12 cellular contexts compared by ENCODE assay signal in the genomic region with DNA sequence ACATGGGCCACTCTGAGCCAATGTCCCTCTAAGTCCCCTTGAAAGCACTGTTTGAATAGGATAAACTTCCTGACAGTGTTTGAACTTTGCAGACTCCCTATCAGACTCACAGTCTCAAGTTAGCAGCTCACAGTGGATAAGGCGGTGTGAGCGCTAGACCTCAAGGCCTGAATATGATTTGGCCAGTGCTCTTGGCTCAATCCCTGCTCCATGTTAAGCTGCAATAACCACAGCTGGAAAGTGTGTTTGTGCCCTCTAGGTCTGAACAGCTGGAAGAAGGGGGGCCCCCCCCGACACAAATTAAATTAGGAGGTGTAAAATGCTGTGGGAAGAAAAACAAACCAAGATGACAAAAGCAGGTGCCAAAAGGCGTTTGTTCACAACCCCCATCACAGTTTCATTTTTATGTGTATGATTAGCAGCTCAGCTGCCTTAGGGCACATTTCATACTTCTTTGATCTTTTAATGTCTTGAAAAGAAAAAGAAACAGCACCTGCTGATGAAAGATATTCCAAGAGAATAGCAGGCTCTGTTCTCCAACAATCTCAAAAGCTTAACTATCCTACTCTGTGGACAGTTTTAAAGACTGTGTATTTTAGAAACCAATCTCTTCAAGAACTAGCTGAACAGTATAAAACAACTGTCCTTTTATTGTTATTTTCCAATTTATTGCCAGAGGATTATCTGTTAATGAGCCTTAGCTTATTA.
DNase-seq lines count a peak whose midpoint lies in the region; ATAC-seq, FAIRE-seq and TF ChIP-seq lines count a peak whose summit lies in the region.
"Had no signal": no experiment of that assay in that cellular context is flagged by ENCODE, and none has a peak within 500 bp of the region (broad histone marks: within the 10 kb centered on the region; RNA-seq: fewer than 3 reads in every experiment).

No MANE protein-coding gene starts in this region.

- H3K9me3 ChIP-seq in HepG2 (ENCODE audit: low read length) (no peaks in the 10 kb centered on the region), right lobe of liver (no peaks in the 10 kb centered on the region), thymus (ENCODE audit: control insufficient read depth) (no peaks in the 10 kb centered on the region), Peyer's patch (no peaks in the 10 kb centered on the region)
- H3K9me3 ChIP-seq: BLaER1 had no signal

- TF ChIP-seq RAD21 in HepG2 (CRISPR knock-in tag; IDR thresholded peaks at IDR 0.05) = no peak

- no peak for TF ChIP-seq EP300 in HepG2 (IDR thresholded peaks at IDR 0.05; ENCODE audit: low read depth in 2 of 2, low read length in 2 of 2)
- no peak for TF ChIP-seq EP300 in HepG2 (CRISPR knock-in tag; IDR thresholded peaks at IDR 0.05; ENCODE audit: borderline replicate concordance)

- H3K27me3 ChIP-seq in HepG2 (ENCODE audit: control insufficient read depth in 1 of 2, insufficient read depth in 2 of 2, low read length in 2 of 2) = no peaks in the 10 kb centered on the region
- no peaks in the 10 kb centered on the region for H3K27me3 ChIP-seq in right lobe of liver
- H3K27me3 ChIP-seq in thymus (ENCODE audit: control insufficient read depth, insufficient read depth) = no peaks in the 10 kb centered on the region
- no peaks in the 10 kb centered on the region for H3K27me3 ChIP-seq in Peyer's patch
- H3K27me3 ChIP-seq: BLaER1 had no signal

- no peak overlapping the region for H3K9ac ChIP-seq in HepG2 (ENCODE audit: insufficient read depth, low read depth, low read length)
- H3K9ac ChIP-seq: BLaER1 had no signal

- POLR2A ChIA-PET in HepG2 (lab: Yijun Ruan, JAX) = no interaction called here

- no peak for TF ChIP-seq POLR2A in HepG2 (IDR thresholded peaks at IDR 0.05; ENCODE audit: insufficient read depth in 1 of 2, low read depth in 2 of 2, low read length in 2 of 2)
- no peak for TF ChIP-seq POLR2A in right lobe of liver (IDR thresholded peaks at IDR 0.05)
- no peak for TF ChIP-seq POLR2A in Peyer's patch (IDR thresholded peaks at IDR 0.05)

- no peak for FAIRE-seq in HepG2 (lab: Jason Lieb, UNC)

- no peaks in the 10 kb centered on the region for H3K79me2 ChIP-seq in HepG2 (ENCODE audit: insufficient read depth, low read length)

- ATAC-seq in HepG2 (peak; percentile 43), right lobe of liver (no peak), left ventricle myocardium superior (peak; percentile 83), HG02571 (IDR thresholded peaks at IDR 0.05; ENCODE audit: unreplicated experiment) (no peak)

- in situ Hi-C loops in HepG2 (cut with HindIII; ENCODE audit: extremely low pct_ligation_motif_present, low pct_unique_long_range_greater_than_20kb) = loop anchor here (10.0 kb wide), 1 partner anchor 552 kb away; no protein-coding TSS in a partner anchor

- no peak overlapping the region for H3K4me3 ChIP-seq in HepG2 (replicated peaks in 1 of 3; ENCODE audit: insufficient read depth in 1 of 3, low read depth in 2 of 3, low read length in 3 of 3)
- no peak overlapping the region for H3K4me3 ChIP-seq in right lobe of liver
- H3K4me3 ChIP-seq in thymus (ENCODE audit: low read length) = no peak overlapping the region
- H3K4me3 ChIP-seq in Peyer's patch = no peak overlapping the region
- H3K4me3 ChIP-seq: BLaER1 had no signal

- H3K4me2 ChIP-seq in HepG2 (ENCODE audit: low read depth, low read length) = no peak overlapping the region
- H3K4me2 ChIP-seq: BLaER1 had no signal

- DNase-seq in HepG2 (ENCODE audit: low spot score) = peak; percentile 5
- DNase-seq in right lobe of liver = no peak
- peak; percentile 8 for DNase-seq in RPMI8226
- DNase-seq in left ventricle myocardium superior = no peak
- no peak for DNase-seq in Peyer's patch
- no peak for DNase-seq in NCI-H1048 (lab: John Stamatoyannopoulos, UW)
- DNase-seq: activated T-cell treated with anti-CD3 and anti-CD28 coated beads, Interleukin-2, amount 50 U/mL, for 48 hours; erythroblast; islet precursor cell had no signal

- H3K36me3 ChIP-seq in HepG2 (replicated peaks in 1 of 2; ENCODE audit: control insufficient read depth in 1 of 2, insufficient read depth in 2 of 2, low read length in 2 of 2) = no peaks in the 10 kb centered on the region
- no peaks in the 10 kb centered on the region for H3K36me3 ChIP-seq in right lobe of liver
- H3K36me3 ChIP-seq in thymus (ENCODE audit: control insufficient read depth, insufficient read depth) = no peaks in the 10 kb centered on the region
- H3K36me3 ChIP-seq in Peyer's patch = no peaks in the 10 kb centered on the region
- H3K36me3 ChIP-seq: BLaER1 had no signal

- CTCF ChIA-PET in HepG2 (lab: Yijun Ruan, JAX; ENCODE audit: low intra/inter-chr PET ratio, low total read pairs) = no interaction called here

- no peaks in the 10 kb centered on the region; the same call in 1 of the 2 replicates for H4K20me1 ChIP-seq in HepG2 (ENCODE audit: insufficient read depth, low read length)
- H4K20me1 ChIP-seq: BLaER1 had no signal

- H3K4me1 ChIP-seq in HepG2 (ENCODE audit: insufficient read depth, low read length) (peaks cover 20% of the 10 kb centered on the region), right lobe of liver (no peaks in the 10 kb centered on the region), thymus (ENCODE audit: control insufficient read depth, insufficient read depth, low read length) (peaks cover 15% of the 10 kb centered on the region), Peyer's patch (no peaks in the 10 kb centered on the region)
- H3K4me1 ChIP-seq: BLaER1 had no signal

- H3K27ac ChIP-seq in HepG2 (ENCODE audit: extremely low read length, insufficient read depth, low read length) = no peak overlapping the region
- H3K27ac ChIP-seq in right lobe of liver = no peak overlapping the region
- H3K27ac ChIP-seq in thymus (ENCODE audit: low read depth) = peak overlapping the region; percentile 25
- no peak overlapping the region for H3K27ac ChIP-seq in Peyer's patch
- H3K27ac ChIP-seq: BLaER1 had no signal

- H2AFZ ChIP-seq in HepG2 (ENCODE audit: low read length) = no peak overlapping the region

- intact Hi-C loops in HepG2 (cut with micrococcal nuclease; ENCODE audit: unreplicated experiment) (loop anchor here (10.0 kb wide), 1 partner anchor 92 kb away; no protein-coding TSS in a partner anchor), right lobe of liver (cut with DNase I) (no loop called here), left ventricle myocardium superior (cut with micrococcal nuclease) (no loop called here)

- WGBS in HepG2 (ENCODE audit: low lambda C conversion rate) = 23% methylated on average over 4 of the region's 4 CpGs
- WGBS in right lobe of liver (ENCODE audit: insufficient coverage, low coverage, low lambda C conversion rate, missing lambda C conversion rate) = 60% methylated on average over 4 of the region's 4 CpGs
- 48% methylated on average over 4 of the region's 4 CpGs for WGBS in thymus

- BruUV-seq in HepG2 (replicated peaks; lab: Mats Ljungman, UMichigan) = no TSS peak

- TF ChIP-seq CTCF in HepG2 (CRISPR knock-in tag; IDR thresholded peaks at IDR 0.05) = no peak
- no peak for TF ChIP-seq CTCF in right lobe of liver (IDR thresholded peaks at IDR 0.05)
- TF ChIP-seq CTCF in Peyer's patch (IDR thresholded peaks at IDR 0.05) = no peak

TF ChIP-seq in HepG2, 621 proteins besides CTCF, POLR2A, EP300 and RAD21 (continues in another document):
- no peak for TF ChIP-seq KAT2B (IDR thresholded peaks at IDR 0.05; ENCODE audit: borderline replicate concordance, low read depth, low read length)
- no peak for TF ChIP-seq REXO4 (CRISPR knock-in tag; IDR thresholded peaks at IDR 0.05; ENCODE audit: borderline replicate concordance)
- 0 out of 2 replicates have a peak, but pooled peaks have one; percentile 12 for TF ChIP-seq MED1 (CRISPR knock-in tag; IDR thresholded peaks at IDR 0.05)
- TF ChIP-seq, protein P1, sequence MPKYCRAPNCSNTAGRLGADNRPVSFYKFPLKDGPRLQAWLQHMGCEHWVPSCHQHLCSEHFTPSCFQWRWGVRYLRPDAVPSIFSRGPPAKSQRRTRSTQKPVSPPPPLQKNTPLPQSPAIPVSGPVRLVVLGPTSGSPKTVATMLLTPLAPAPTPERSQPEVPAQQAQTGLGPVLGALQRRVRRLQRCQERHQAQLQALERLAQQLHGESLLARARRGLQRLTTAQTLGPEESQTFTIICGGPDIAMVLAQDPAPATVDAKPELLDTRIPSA (CRISPR knock-in tag; IDR thresholded peaks at IDR 0.05; ENCODE audit: borderline replicate concordance) = no peak
- no peak for TF ChIP-seq HOMEZ (CRISPR knock-in tag; IDR thresholded peaks at IDR 0.05; ENCODE audit: low read depth)
- TF ChIP-seq ELF1 (CRISPR knock-in tag; IDR thresholded peaks at IDR 0.05) = no peak
- no peak for TF ChIP-seq CHD4 (IDR thresholded peaks at IDR 0.05; ENCODE audit: borderline replicate concordance, low read length)

Comparison
In these comparisons a context has a peak if more than half of its experiments do, and no peak if none do; other contexts are left out.
1. ATAC-seq: peak in HepG2 (single experiment) and left ventricle myocardium superior (single experiment); none in right lobe of liver (0 of 4) and HG02571 (single experiment).
2. DNase-seq: peak in HepG2 (single experiment) and RPMI8226 (single experiment); none in right lobe of liver (0 of 3), left ventricle myocardium superior (single experiment), Peyer's patch (0 of 3) and NCI-H1048 (single experiment).